8 cellular contexts compared by ENCODE assay signal in genomic region chr2:231514951-231515297, GRCh38. TPM values are rescaled to one million over a fixed set of nuclear protein-coding genes. Genes with fewer than 3 reads are reported as not detected.
DNase-seq lines count a peak whose midpoint lies in the region; ATAC-seq, FAIRE-seq and TF ChIP-seq lines count a peak whose summit lies in the region.

No MANE protein-coding gene starts in this region.

- H3K4me1 Mint-ChIP-seq in natural killer cell treated with Interleukin-12 subunit alpha and Interleukin-12 subunit beta and Interleukin-15 and Interleukin-18, amount 100 ng/mL, for 72 hours (ENCODE audit: low read depth in 2 of 2), result peaks cover 11 to 13% of the 10 kb centered on the region in 2 donors

- H3K9ac ChIP-seq in colonic mucosa (ENCODE audit: low read depth in 2 of 2, low read length in 2 of 2), result peak overlapping the region; percentile 83 to 87

- H3K27ac ChIP-seq in C4-2B (peak overlapping the region; percentile 95), KOPT-K1 (ENCODE audit: low read depth, low read length, poor library complexity, severe bottlenecking) (peak overlapping the region; percentile 93), colonic mucosa (peak overlapping the region; percentile 48)

- H3K4me3 ChIP-seq in colonic mucosa, result peak overlapping the region; percentile 49

- no peaks in the 10 kb centered on the region for H3K4me1 ChIP-seq in colonic mucosa

- H3K9me3 ChIP-seq in KOPT-K1 (ENCODE audit: insufficient read depth, low read length, poor library complexity, severe bottlenecking) (no peaks in the 10 kb centered on the region), colonic mucosa (no peaks in the 10 kb centered on the region)

- no peak for FAIRE-seq in urothelium cell line (lab: Jason Lieb, UNC)

- no peak for DNase-seq in colonic mucosa
- DNase-seq in natural killer cell treated with Interleukin-12 subunit alpha and Interleukin-12 subunit beta and Interleukin-15 and Interleukin-18, amount 100 ng/mL, for 72 hours (ENCODE audit: low spot score), result no peak
- no peak for DNase-seq in urothelium cell line (ENCODE audit: low spot score)
- no peak for DNase-seq in retina
- no peak for DNase-seq in H4 (ENCODE audit: low spot score)

- no peaks in the 10 kb centered on the region for H3K27me3 ChIP-seq in colonic mucosa

- intact Hi-C loops in colonic mucosa (cut with DNase I), result loop anchor here (5.0 kb wide), 1 partner anchor 87 kb away; no protein-coding TSS in a partner anchor

- H3K27ac Mint-ChIP-seq in natural killer cell treated with Interleukin-12 subunit alpha and Interleukin-12 subunit beta and Interleukin-15 and Interleukin-18, amount 100 ng/mL, for 72 hours, result peak overlapping the region; percentile 90 to 94

- peak overlapping the region; percentile 90 for H3K4me3 Mint-ChIP-seq in natural killer cell treated with Interleukin-12 subunit alpha and Interleukin-12 subunit beta and Interleukin-15 and Interleukin-18, amount 100 ng/mL, for 72 hours

- H3K36me3 ChIP-seq in KOPT-K1 (ENCODE audit: insufficient read depth, low read length), result no peaks in the 10 kb centered on the region
- no peaks in the 10 kb centered on the region for H3K36me3 ChIP-seq in colonic mucosa

- TF ChIP-seq CTCF in C4-2B (conservative IDR thresholded peaks at IDR 0.05) (no peak), colonic mucosa (IDR thresholded peaks at IDR 0.05) (no peak)

- H3K9me3 Mint-ChIP-seq in natural killer cell treated with Interleukin-12 subunit alpha and Interleukin-12 subunit beta and Interleukin-15 and Interleukin-18, amount 100 ng/mL, for 72 hours, result no peaks in the 10 kb centered on the region

- H3K27me3 Mint-ChIP-seq in natural killer cell treated with Interleukin-12 subunit alpha and Interleukin-12 subunit beta and Interleukin-15 and Interleukin-18, amount 100 ng/mL, for 72 hours, result no peaks in the 10 kb centered on the region

- ATAC-seq in natural killer cell treated with Interleukin-12 subunit alpha and Interleukin-12 subunit beta and Interleukin-15 and Interleukin-18, amount 100 ng/mL, for 72 hours, result no peak
- ATAC-seq in HG02763 (IDR thresholded peaks at IDR 0.05; ENCODE audit: unreplicated experiment), result no peak

- no peaks in the 10 kb centered on the region for H3K36me3 Mint-ChIP-seq in natural killer cell treated with Interleukin-12 subunit alpha and Interleukin-12 subunit beta and Interleukin-15 and Interleukin-18, amount 100 ng/mL, for 72 hours

RNA-seq across cellular contexts. Expression of gene NMUR1, which starts 15.3 kb away (rescaled TPM):
- total RNA-seq in colonic mucosa, result under 1 TPM; 0.30 to 0.45 TPM
- total RNA-seq in natural killer cell treated with Interleukin-12 subunit alpha and Interleukin-12 subunit beta and Interleukin-15 and Interleukin-18, amount 100 ng/mL, for 72 hours, result 1 to 10 TPM; 3.1 to 3.4 TPM
- not detected in 2 replicates for total RNA-seq in H4 (2014; rRNA removed; shearing (Covaris generic))

RNA-seq across cellular contexts. Expression of gene NCL, which starts 50.6 kb away (rescaled TPM):
- total RNA-seq in colonic mucosa, result 100 to 1,000 TPM; 309 to 534 TPM
- total RNA-seq in natural killer cell treated with Interleukin-12 subunit alpha and Interleukin-12 subunit beta and Interleukin-15 and Interleukin-18, amount 100 ng/mL, for 72 hours, result 1,000 to 10,000 TPM in 1 of 2 donors, 100 to 1,000 TPM in 1; 802 to 1,405 TPM
- 82.2 and 136 TPM in 2 replicates for total RNA-seq in H4 (2014; rRNA removed; shearing (Covaris generic))
